In the genomic region with DNA sequence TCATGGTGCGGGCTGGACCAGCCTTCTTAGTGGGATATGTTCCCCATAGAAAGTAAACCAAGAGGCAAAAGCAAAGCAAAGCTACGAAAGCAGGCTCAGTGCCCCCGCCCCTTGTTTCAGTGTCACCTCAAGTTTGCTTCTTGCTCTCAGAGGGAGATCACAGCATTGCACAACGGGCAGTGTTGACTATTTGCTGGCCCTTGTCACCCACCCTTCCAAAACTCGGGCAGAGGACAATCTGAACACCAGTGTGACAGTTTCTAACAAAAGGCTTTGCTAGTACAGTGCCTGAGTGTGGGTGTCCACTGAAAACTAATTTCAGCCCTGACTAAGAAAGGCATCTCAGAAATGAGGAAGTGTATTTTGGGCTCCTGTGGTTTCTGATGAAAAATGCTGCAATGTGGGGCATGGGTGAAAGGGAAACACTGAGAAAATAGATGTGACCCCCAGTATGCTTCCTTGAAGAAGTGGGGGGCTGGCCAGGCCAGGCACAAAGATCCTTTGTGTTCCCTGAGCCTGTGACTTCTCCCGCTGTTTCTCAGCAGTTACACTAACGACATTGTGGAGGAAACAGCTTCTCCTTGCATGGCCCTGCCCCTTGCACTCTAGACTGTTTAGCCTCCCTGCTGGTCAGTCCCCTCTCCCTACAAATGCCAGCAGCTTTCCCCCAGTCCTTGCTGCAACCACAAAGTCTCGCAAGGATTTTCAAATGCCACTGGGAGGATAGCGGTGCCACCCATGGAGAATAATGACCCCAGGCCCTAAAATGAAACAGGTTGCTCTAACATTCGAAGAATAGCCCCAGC, we compare ENCODE assay signal across 8 cellular contexts. TPM values are rescaled to one million over a fixed set of nuclear protein-coding genes. Genes with fewer than 3 reads are reported as not detected.
DNase-seq lines count a peak whose midpoint lies in the region; ATAC-seq and TF ChIP-seq lines count a peak whose summit lies in the region.

No MANE protein-coding gene starts in this region.

- DNase-seq in GM03348 (ENCODE audit: low spot score) (peak; percentile 85), HT-29 (ENCODE audit: low spot score) (peak; percentile 65), left cardiac atrium (peak; percentile 34), sciatic nerve (ENCODE audit: low spot score) (no peak), GOT3 (lab: John Stamatoyannopoulos, UW) (no peak), lower leg skin (ENCODE audit: low spot score in 2 of 2) (no peak)
- DNase-seq in activated T-helper 1 cell treated with anti-CD3 and anti-CD28 coated beads, Interleukin-12 subunit alpha, Interleukin-12 subunit beta, Interleukin-2, Interleukin-4 antibody, amounts not matched to agents 30 ng/mL and 10 ng/mL and 1 ng/mL, durations not matched to agents 14 hours and 24 hours and 36 hours (ENCODE audit: low spot score): no peak

- no peak overlapping the region for H3K4me3 ChIP-seq in lower leg skin (ENCODE audit: low read depth, poor library complexity, severe bottlenecking)

- H3K36me3 Mint-ChIP-seq in activated T-helper 1 cell treated with anti-CD3 and anti-CD28 coated beads, Interleukin-12 subunit alpha, Interleukin-12 subunit beta, Interleukin-2, Interleukin-4 antibody, amounts not matched to agents 30 ng/mL and 10 ng/mL and 1 ng/mL, durations not matched to agents 14 hours and 24 hours and 36 hours (ENCODE audit: low read depth): peaks cover 2% of the 10 kb centered on the region

- intact Hi-C loops in activated T-helper 1 cell treated with anti-CD3 and anti-CD28 coated beads, Interleukin-12 subunit alpha, Interleukin-12 subunit beta, Interleukin-2, Interleukin-4 antibody, amounts not matched to agents 30 ng/mL and 10 ng/mL and 1 ng/mL, durations not matched to agents 14 hours and 24 hours and 36 hours (cut with micrococcal nuclease): loop anchor here (1.0 kb wide), 1 partner anchor 18 kb away; no protein-coding TSS in a partner anchor
- intact Hi-C loops in left cardiac atrium (cut with DNase I): no loop called here
- intact Hi-C loops in sciatic nerve (cut with DNase I): no loop called here
- intact Hi-C loops in lower leg skin (cut with DNase I; ENCODE audit: low total_unique reads): no loop called here

- H3K9me3 Mint-ChIP-seq in activated T-helper 1 cell treated with anti-CD3 and anti-CD28 coated beads, Interleukin-12 subunit alpha, Interleukin-12 subunit beta, Interleukin-2, Interleukin-4 antibody, amounts not matched to agents 30 ng/mL and 10 ng/mL and 1 ng/mL, durations not matched to agents 14 hours and 24 hours and 36 hours: no peaks in the 10 kb centered on the region

- 57 to 58% methylated on average over 10 of the region's 10 CpGs for WGBS in lower leg skin, 2 donors

- H3K4me3 Mint-ChIP-seq in activated T-helper 1 cell treated with anti-CD3 and anti-CD28 coated beads, Interleukin-12 subunit alpha, Interleukin-12 subunit beta, Interleukin-2, Interleukin-4 antibody, amounts not matched to agents 30 ng/mL and 10 ng/mL and 1 ng/mL, durations not matched to agents 14 hours and 24 hours and 36 hours: no peak overlapping the region

- peaks cover 20% of the 10 kb centered on the region for H3K4me1 Mint-ChIP-seq in activated T-helper 1 cell treated with anti-CD3 and anti-CD28 coated beads, Interleukin-12 subunit alpha, Interleukin-12 subunit beta, Interleukin-2, Interleukin-4 antibody, amounts not matched to agents 30 ng/mL and 10 ng/mL and 1 ng/mL, durations not matched to agents 14 hours and 24 hours and 36 hours (ENCODE audit: low read depth)

- H3K27me3 Mint-ChIP-seq in activated T-helper 1 cell treated with anti-CD3 and anti-CD28 coated beads, Interleukin-12 subunit alpha, Interleukin-12 subunit beta, Interleukin-2, Interleukin-4 antibody, amounts not matched to agents 30 ng/mL and 10 ng/mL and 1 ng/mL, durations not matched to agents 14 hours and 24 hours and 36 hours (ENCODE audit: insufficient read depth): no peaks in the 10 kb centered on the region

- ATAC-seq in GM21447 (IDR thresholded peaks at IDR 0.05; ENCODE audit: unreplicated experiment): peak; percentile 94
- peak; percentile 75 to 78 for ATAC-seq in left cardiac atrium
- peak; percentile 89 for ATAC-seq in sciatic nerve

- peak overlapping the region; percentile 18 for H3K27ac Mint-ChIP-seq in activated T-helper 1 cell treated with anti-CD3 and anti-CD28 coated beads, Interleukin-12 subunit alpha, Interleukin-12 subunit beta, Interleukin-2, Interleukin-4 antibody, amounts not matched to agents 30 ng/mL and 10 ng/mL and 1 ng/mL, durations not matched to agents 14 hours and 24 hours and 36 hours

- TF ChIP-seq CTCF in lower leg skin (IDR thresholded peaks at IDR 0.05): no peak

- no peak for TF ChIP-seq POLR2A in lower leg skin (IDR thresholded peaks at IDR 0.05)

RNA-seq across cellular contexts. Expression of a gene that starts 33.3 kb away (rescaled TPM):
- total RNA-seq in HT-29 (2014; rRNA removed; shearing (Covaris generic)): 0.05 and 0.31 TPM in 2 replicates
- total RNA-seq in activated T-helper 1 cell treated with anti-CD3 and anti-CD28 coated beads, Interleukin-12 subunit alpha, Interleukin-12 subunit beta, Interleukin-2, Interleukin-4 antibody, amounts not matched to agents 30 ng/mL and 10 ng/mL and 1 ng/mL, durations not matched to agents 14 hours and 24 hours and 36 hours: 0.41 and 0.51 TPM in 2 replicates
- total RNA-seq in left cardiac atrium (1 to 10 TPM; 4.8 to 7.5 TPM), sciatic nerve (2.5 TPM), lower leg skin (1 to 10 TPM in 1 of 4 donors, under 1 TPM in 3; 0.13 to 1.4 (median 0.64) TPM)

Comparison
In these comparisons a context has a peak if more than half of its experiments do, and no peak if none do; other contexts are left out.
1. DNase-seq: peak in GM03348 (single experiment), HT-29 (single experiment) and left cardiac atrium (single experiment); none in activated T-helper 1 cell treated with anti-CD3 and anti-CD28 coated beads, Interleukin-12 subunit alpha, Interleukin-12 subunit beta, Interleukin-2, Interleukin-4 antibody, amounts not matched to agents 30 ng/mL and 10 ng/mL and 1 ng/mL, durations not matched to agents 14 hours and 24 hours and 36 hours (single experiment), sciatic nerve (single experiment), GOT3 (single experiment) and lower leg skin (0 of 2).
2. Peak in every context shown above with its lines, with median percentiles within 50 percentile points of each other: ATAC-seq.